In genomic region chr2:10303174-10303633, GRCh38 we compare ENCODE assay signal across 7 cellular contexts. TPM values are rescaled to one million over a fixed set of nuclear protein-coding genes. Genes with fewer than 3 reads are reported as not detected.
DNase-seq lines count a peak whose midpoint lies in the region; ATAC-seq and TF ChIP-seq lines count a peak whose summit lies in the region.

No MANE protein-coding gene starts in this region.

- intact Hi-C loops in activated T-helper 1 cell treated with anti-CD3 and anti-CD28 coated beads, Interleukin-12 subunit alpha, Interleukin-12 subunit beta, Interleukin-2, Interleukin-4 antibody, amounts not matched to agents 30 ng/mL and 10 ng/mL and 1 ng/mL, durations not matched to agents 14 hours and 24 hours and 36 hours (cut with micrococcal nuclease) = loop anchor here (5.0 to 10.0 kb wide), 4 partner anchors 226 to 1452 kb away; partner anchors contain the start of gene PDIA6
- intact Hi-C loops in heart right ventricle (cut with DNase I) = loop anchor here in 8 of 10 donors (2.0 to 10.0 kb wide), 9 partner anchors 99 to 178 kb away; partner anchors contain the start of gene RRM2 (in 1 of the 8)

- peaks cover 4% of the 10 kb centered on the region for H3K27me3 Mint-ChIP-seq in activated T-helper 1 cell treated with anti-CD3 and anti-CD28 coated beads, Interleukin-12 subunit alpha, Interleukin-12 subunit beta, Interleukin-2, Interleukin-4 antibody, amounts not matched to agents 30 ng/mL and 10 ng/mL and 1 ng/mL, durations not matched to agents 14 hours and 24 hours and 36 hours (ENCODE audit: insufficient read depth)

- TF ChIP-seq POLR2A in GM18505 (IDR thresholded peaks at IDR 0.05; ENCODE audit: borderline replicate concordance, extremely low read depth, insufficient read depth, insufficient read length) = no peak

- H3K27ac Mint-ChIP-seq in activated T-helper 1 cell treated with anti-CD3 and anti-CD28 coated beads, Interleukin-12 subunit alpha, Interleukin-12 subunit beta, Interleukin-2, Interleukin-4 antibody, amounts not matched to agents 30 ng/mL and 10 ng/mL and 1 ng/mL, durations not matched to agents 14 hours and 24 hours and 36 hours = peak overlapping the region; percentile 90

- TF ChIP-seq CTCF in heart right ventricle (IDR thresholded peaks at IDR 0.05) = no peak

- peaks cover 69% of the 10 kb centered on the region for H3K4me1 Mint-ChIP-seq in activated T-helper 1 cell treated with anti-CD3 and anti-CD28 coated beads, Interleukin-12 subunit alpha, Interleukin-12 subunit beta, Interleukin-2, Interleukin-4 antibody, amounts not matched to agents 30 ng/mL and 10 ng/mL and 1 ng/mL, durations not matched to agents 14 hours and 24 hours and 36 hours (ENCODE audit: low read depth)

- H3K4me3 Mint-ChIP-seq in activated T-helper 1 cell treated with anti-CD3 and anti-CD28 coated beads, Interleukin-12 subunit alpha, Interleukin-12 subunit beta, Interleukin-2, Interleukin-4 antibody, amounts not matched to agents 30 ng/mL and 10 ng/mL and 1 ng/mL, durations not matched to agents 14 hours and 24 hours and 36 hours = peak overlapping the region; percentile 99

- ATAC-seq in GM21367 (IDR thresholded peaks at IDR 0.05; ENCODE audit: unreplicated experiment) (peak; percentile 6), HG03432 (IDR thresholded peaks at IDR 0.05; ENCODE audit: unreplicated experiment) (peak; percentile 15), heart right ventricle (peak in 2 of 8 donors; percentile 5 to 13), GM18505 (IDR thresholded peaks at IDR 0.05; ENCODE audit: unreplicated experiment) (no peak)

- no peaks in the 10 kb centered on the region for H3K36me3 ChIP-seq in heart right ventricle
- peaks cover 3% of the 10 kb centered on the region for H3K36me3 ChIP-seq in skeletal muscle satellite cell (ENCODE audit: insufficient read depth, low read length)

- peak overlapping the region; percentile 84 for H3K9ac ChIP-seq in skeletal muscle satellite cell (ENCODE audit: low read depth, low read length)

- H3K27me3 ChIP-seq in heart right ventricle = no peaks in the 10 kb centered on the region
- no peaks in the 10 kb centered on the region for H3K27me3 ChIP-seq in skeletal muscle satellite cell (ENCODE audit: control insufficient read depth, insufficient read depth, low read length)

- H3K36me3 Mint-ChIP-seq in activated T-helper 1 cell treated with anti-CD3 and anti-CD28 coated beads, Interleukin-12 subunit alpha, Interleukin-12 subunit beta, Interleukin-2, Interleukin-4 antibody, amounts not matched to agents 30 ng/mL and 10 ng/mL and 1 ng/mL, durations not matched to agents 14 hours and 24 hours and 36 hours (ENCODE audit: low read depth) = peaks cover 3% of the 10 kb centered on the region

- H3K4me3 ChIP-seq in heart right ventricle = peak overlapping the region; percentile 79 to 98 (median 84)
- H3K4me3 ChIP-seq in skeletal muscle satellite cell (ENCODE audit: low read length) = peak overlapping the region; percentile 96

- no peaks in the 10 kb centered on the region for H3K9me3 Mint-ChIP-seq in activated T-helper 1 cell treated with anti-CD3 and anti-CD28 coated beads, Interleukin-12 subunit alpha, Interleukin-12 subunit beta, Interleukin-2, Interleukin-4 antibody, amounts not matched to agents 30 ng/mL and 10 ng/mL and 1 ng/mL, durations not matched to agents 14 hours and 24 hours and 36 hours

- H3K4me1 ChIP-seq in heart right ventricle (peaks cover 2 to 64% (median 39%) of the 10 kb centered on the region in 9 donors), skeletal muscle satellite cell (ENCODE audit: control insufficient read depth, insufficient read depth, low read length) (peaks cover 19% of the 10 kb centered on the region)

- no peak for DNase-seq in activated T-helper 1 cell treated with anti-CD3 and anti-CD28 coated beads, Interleukin-12 subunit alpha, Interleukin-12 subunit beta, Interleukin-2, Interleukin-4 antibody, amounts not matched to agents 30 ng/mL and 10 ng/mL and 1 ng/mL, durations not matched to agents 14 hours and 24 hours and 36 hours (ENCODE audit: low spot score)
- DNase-seq in heart right ventricle (no peak), G401 (ENCODE audit: low spot score) (no peak)

- peak overlapping the region; percentile 92 for H3K4me2 ChIP-seq in skeletal muscle satellite cell (ENCODE audit: low read length)

- in situ Hi-C loops in G401 (cut with HindIII; ENCODE audit: low sequenced_read_pairs) = no loop called here

- H3K9me3 ChIP-seq in heart right ventricle = peaks cover 0 to 8% (median 0%) of the 10 kb centered on the region in 11 donors
- H3K9me3 ChIP-seq in skeletal muscle satellite cell (replicated peaks; ENCODE audit: low read length) = no peaks in the 10 kb centered on the region

- H3K27ac ChIP-seq in heart right ventricle = peak overlapping the region in 9 of 10 donors; percentile 67 to 90 (median 88)

- WGBS in heart right ventricle, 2 donors = 1 to 3% methylated on average over 39 to 42 of the region's 42 CpGs

RNA-seq across cellular contexts. Expression of gene HPCAL1, which starts 0.5 kb away (rescaled TPM):
- total RNA-seq in activated T-helper 1 cell treated with anti-CD3 and anti-CD28 coated beads, Interleukin-12 subunit alpha, Interleukin-12 subunit beta, Interleukin-2, Interleukin-4 antibody, amounts not matched to agents 30 ng/mL and 10 ng/mL and 1 ng/mL, durations not matched to agents 14 hours and 24 hours and 36 hours = 59.6 and 62.4 TPM in 2 replicates
- 10 to 100 TPM; 15.8 to 49.2 (median 22.8) TPM for total RNA-seq in heart right ventricle
- 10 to 100 TPM; 31.8 to 46.4 TPM for polyA plus RNA-seq in heart right ventricle
- 24.2 and 28.4 TPM in 2 replicates for total RNA-seq in skeletal muscle satellite cell (2012; rRNA removed)
- 12.7 and 34.8 TPM in 2 replicates for total RNA-seq in G401 (2014; rRNA removed; shearing (Covaris generic))
